Comparison of ENCODE assay signal across 21 cellular contexts in genomic region chr4:147542229-147542990, GRCh38.
A peak's percentile ranks its signal among the peaks of the same experiment; 100 is the strongest.
DNase-seq lines count a peak whose midpoint lies in the region; ATAC-seq and TF ChIP-seq lines count a peak whose summit lies in the region.
"Had no signal": no experiment of that assay in that cellular context is flagged by ENCODE, and none has a peak within 500 bp of the region (broad histone marks: within the 10 kb centered on the region; RNA-seq: fewer than 3 reads in every experiment).

No MANE protein-coding gene starts in this region.

- H2BK12ac ChIP-seq in neuronal stem cell (ENCODE audit: low read length): no peak overlapping the region

- H3K79me1 ChIP-seq in neuronal stem cell (ENCODE audit: low read depth, low read length): no peaks in the 10 kb centered on the region

- H3K18ac ChIP-seq in neuronal stem cell (ENCODE audit: low read length): no peak overlapping the region

- H3K27ac ChIP-seq in neuronal stem cell (replicated peaks; ENCODE audit: low read length): no peak overlapping the region
- H3K27ac ChIP-seq in heart left ventricle: no peak overlapping the region
- H3K27ac ChIP-seq in heart right ventricle: no peak overlapping the region
- H3K27ac ChIP-seq: cardiac muscle cell, foreskin keratinocyte, KMS-11 had no signal

- TF ChIP-seq POLR2A in heart left ventricle (IDR thresholded peaks at IDR 0.05): no peak

- peaks cover 48% of the 10 kb centered on the region for H3K36me3 Mint-ChIP-seq in chondrocyte (ENCODE audit: low read depth)
- no peaks in the 10 kb centered on the region for H3K36me3 Mint-ChIP-seq in activated CD4-positive, alpha-beta T cell treated with anti-CD3 and anti-CD28 coated beads, Interleukin-2, amount 10 ng/mL, durations not matched to agents 24 days and 14 days (ENCODE audit: low read depth)
- H3K36me3 Mint-ChIP-seq: CD14-positive monocyte had no signal

- DNase-seq in EH (ENCODE audit: low read depth) (peak; percentile 56), OCI-M1 (lab: John Stamatoyannopoulos, UW) (peak; percentile 12), chondrocyte (ENCODE audit: low spot score) (no peak), neuronal stem cell (ENCODE audit: low spot score) (no peak), heart left ventricle (no peak), heart right ventricle (no peak), amniotic stem cell (lab: John Stamatoyannopoulos, UW) (no peak)
- DNase-seq in activated CD4-positive, alpha-beta T cell treated with anti-CD3 and anti-CD28 coated beads, Interleukin-2, amount 10 ng/mL, durations not matched to agents 24 days and 14 days: no peak
- DNase-seq: activated B cell treated with CpG ODN at 0.5 μM for 24 hours; activated CD4-positive, alpha-beta T cell treated with anti-CD3 and anti-CD28 coated beads, Interleukin-2, amount 50 U/mL, for 48 hours; activated effector memory CD4-positive, alpha-beta T cell treated with Interleukin-2 at 50 U/mL for 16 hours; foreskin keratinocyte; hippocampal formation; NCI-H1694; NCI-H226; NCI-H82 had no signal

- no peaks in the 10 kb centered on the region for H3K27me3 ChIP-seq in neuronal stem cell (ENCODE audit: control insufficient read depth in 3 of 3, insufficient read depth in 3 of 3, low read depth in 1 of 3, low read length in 3 of 3)
- no peaks in the 10 kb centered on the region for H3K27me3 ChIP-seq in heart left ventricle
- no peaks in the 10 kb centered on the region for H3K27me3 ChIP-seq in heart right ventricle
- H3K27me3 ChIP-seq: cardiac muscle cell, foreskin keratinocyte had no signal

- H3K27me3 Mint-ChIP-seq in chondrocyte (ENCODE audit: low read depth): no peaks in the 10 kb centered on the region
- H3K27me3 Mint-ChIP-seq in activated CD4-positive, alpha-beta T cell treated with anti-CD3 and anti-CD28 coated beads, Interleukin-2, amount 10 ng/mL, durations not matched to agents 24 days and 14 days: peaks cover 7% of the 10 kb centered on the region
- H3K27me3 Mint-ChIP-seq: progenitor cell of endocrine pancreas had no signal

- H3K36me3 ChIP-seq in neuronal stem cell (replicated peaks in 1 of 2; ENCODE audit: control insufficient read depth in 2 of 2, insufficient read depth in 2 of 2, low read length in 2 of 2) (no peaks in the 10 kb centered on the region), heart left ventricle (peaks cover 0 to 54% (median 0%) of the 10 kb centered on the region in 9 donors), heart right ventricle (peaks cover 0 to 57% (median 0%) of the 10 kb centered on the region in 9 donors)

- no CpG with 5 or more reads among the region's 17 CpGs for WGBS in neuronal stem cell (ENCODE audit: extremely low coverage in 2 of 2, insufficient read length in 2 of 2, insufficient replicate concordance in 1 of 2), 2 donors
- 84 to 90% (median 88%) methylated on average over 17 of the region's 17 CpGs for WGBS in heart left ventricle, 4 donors
- 88 to 91% methylated on average over 17 of the region's 17 CpGs for WGBS in heart right ventricle, 2 donors

- H4K8ac ChIP-seq in neuronal stem cell (ENCODE audit: low read depth, low read length): no peak overlapping the region

- H2BK15ac ChIP-seq in neuronal stem cell (ENCODE audit: low read length): no peak overlapping the region

- H3K4me3 ChIP-seq in neuronal stem cell (ENCODE audit: low read length in 2 of 2): no peak overlapping the region
- H3K4me3 ChIP-seq in heart left ventricle: no peak overlapping the region
- H3K4me3 ChIP-seq in heart right ventricle: no peak overlapping the region
- H3K4me3 ChIP-seq: cardiac muscle cell had no signal

- no peak overlapping the region for H3K4me2 ChIP-seq in neuronal stem cell (ENCODE audit: insufficient read depth, low read length, poor library complexity, severe bottlenecking)
- H3K4me2 ChIP-seq: KMS-11 had no signal

- no peak for TF ChIP-seq CTCF in chondrocyte (IDR thresholded peaks at IDR 0.05)
- TF ChIP-seq CTCF in heart left ventricle (IDR thresholded peaks at IDR 0.05): no peak
- no peak for TF ChIP-seq CTCF in heart right ventricle (IDR thresholded peaks at IDR 0.05)

- no peak overlapping the region for H3K14ac ChIP-seq in neuronal stem cell (ENCODE audit: low read length)

- no peak overlapping the region for H2AK5ac ChIP-seq in neuronal stem cell (ENCODE audit: low read depth, low read length)

- no peak overlapping the region for H3K4ac ChIP-seq in neuronal stem cell (ENCODE audit: low read length)

- H2BK5ac ChIP-seq in neuronal stem cell (ENCODE audit: low read length): peak overlapping the region; percentile 33

- H3K9ac ChIP-seq in neuronal stem cell (ENCODE audit: low read depth, low read length, poor library complexity): no peak overlapping the region
- H3K9ac ChIP-seq: KMS-11 had no signal

- H3K4me1 ChIP-seq in neuronal stem cell (ENCODE audit: control insufficient read depth in 2 of 2, insufficient read depth in 1 of 2, low read depth in 1 of 2, low read length in 2 of 2) (no peaks in the 10 kb centered on the region), heart left ventricle (no peaks in the 10 kb centered on the region), heart right ventricle (no peaks in the 10 kb centered on the region)

- H3K4me1 Mint-ChIP-seq in chondrocyte (ENCODE audit: low read depth): peaks cover 26% of the 10 kb centered on the region
- H3K4me1 Mint-ChIP-seq in activated CD4-positive, alpha-beta T cell treated with anti-CD3 and anti-CD28 coated beads, Interleukin-2, amount 10 ng/mL, durations not matched to agents 24 days and 14 days: no peaks in the 10 kb centered on the region
- H3K4me1 Mint-ChIP-seq: activated B cell treated with CpG ODN at 0.5 μM for 24 hours, CD14-positive monocyte, neural crest cell had no signal

- H3K23ac ChIP-seq in neuronal stem cell (ENCODE audit: low read depth, low read length, poor library complexity): no peak overlapping the region

- H3K27ac Mint-ChIP-seq in chondrocyte (ENCODE audit: unreplicated experiment): peak overlapping the region; percentile 37
- no peak overlapping the region for H3K27ac Mint-ChIP-seq in activated CD4-positive, alpha-beta T cell treated with anti-CD3 and anti-CD28 coated beads, Interleukin-2, amount 10 ng/mL, durations not matched to agents 24 days and 14 days
- H3K27ac Mint-ChIP-seq: activated B cell treated with CpG ODN at 0.5 μM for 24 hours, CD14-positive monocyte, progenitor cell of endocrine pancreas had no signal

- H3K4me3 Mint-ChIP-seq in chondrocyte (ENCODE audit: unreplicated experiment): no peak overlapping the region
- no peak overlapping the region for H3K4me3 Mint-ChIP-seq in activated CD4-positive, alpha-beta T cell treated with anti-CD3 and anti-CD28 coated beads, Interleukin-2, amount 10 ng/mL, durations not matched to agents 24 days and 14 days
- H3K4me3 Mint-ChIP-seq: activated B cell treated with CpG ODN at 0.5 μM for 24 hours, CD14-positive monocyte, neural crest cell had no signal

- intact Hi-C loops in activated CD4-positive, alpha-beta T cell treated with anti-CD3 and anti-CD28 coated beads, Interleukin-2, amount 10 ng/mL, durations not matched to agents 24 days and 14 days (cut with micrococcal nuclease): no loop called here
- intact Hi-C loops in heart left ventricle (cut with DNase I): no loop called here
- intact Hi-C loops in heart right ventricle (cut with DNase I): no loop called here

- ATAC-seq in heart left ventricle (no peak), heart right ventricle (no peak)
- ATAC-seq: foreskin keratinocyte had no signal

- H4K91ac ChIP-seq in neuronal stem cell (ENCODE audit: low read depth, low read length, poor library complexity): no peak overlapping the region

- H2AFZ ChIP-seq in neuronal stem cell (ENCODE audit: low read length): peak overlapping the region; percentile 50

- no peak overlapping the region for H2BK120ac ChIP-seq in neuronal stem cell (ENCODE audit: low read depth, low read length)

- H3K9me3 ChIP-seq in neuronal stem cell (replicated peaks in 1 of 2; ENCODE audit: control insufficient read depth in 2 of 2, insufficient read depth in 1 of 2, low read depth in 1 of 2, low read length in 2 of 2) (no peaks in the 10 kb centered on the region), heart left ventricle (no peaks in the 10 kb centered on the region), heart right ventricle (no peaks in the 10 kb centered on the region)

- no peaks in the 10 kb centered on the region for H3K9me3 Mint-ChIP-seq in chondrocyte (ENCODE audit: low read depth)
- no peaks in the 10 kb centered on the region for H3K9me3 Mint-ChIP-seq in activated CD4-positive, alpha-beta T cell treated with anti-CD3 and anti-CD28 coated beads, Interleukin-2, amount 10 ng/mL, durations not matched to agents 24 days and 14 days
- H3K9me3 Mint-ChIP-seq: activated B cell treated with CpG ODN at 0.5 μM for 24 hours, neural crest cell had no signal

Comparison
In these comparisons a context has a peak if more than half of its experiments do, and no peak if none do; other contexts are left out.
1. DNase-seq: peak in EH (single experiment) and OCI-M1 (single experiment); none in chondrocyte (single experiment), neuronal stem cell (single experiment), activated CD4-positive, alpha-beta T cell treated with anti-CD3 and anti-CD28 coated beads, Interleukin-2, amount 10 ng/mL, durations not matched to agents 24 days and 14 days (single experiment), heart left ventricle (0 of 5), heart right ventricle (0 of 2) and amniotic stem cell (single experiment).